Comparison of ENCODE assay signal across 7 cellular contexts in the genomic region with DNA sequence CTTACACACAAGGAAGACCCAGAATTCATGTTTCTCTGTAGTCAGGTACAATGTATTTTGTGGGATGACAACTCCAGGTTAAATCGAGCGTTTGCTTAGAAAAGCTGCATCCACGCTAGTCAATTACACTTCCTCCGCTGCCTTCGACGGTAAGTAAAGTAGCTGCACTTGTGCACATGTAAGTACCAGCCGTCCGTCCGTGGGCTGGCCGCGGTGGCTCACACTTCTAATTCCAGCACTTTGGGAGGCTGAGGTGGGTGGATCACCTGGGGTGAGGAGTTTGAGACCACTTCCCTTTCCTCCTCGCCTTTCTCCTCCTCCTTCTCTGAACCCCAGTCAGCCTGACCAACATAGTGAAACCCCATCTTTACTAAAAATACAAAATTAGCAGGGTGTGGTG. TPM values are rescaled to one million over a fixed set of nuclear protein-coding genes. Genes with fewer than 3 reads are reported as not detected.
DNase-seq lines count a peak whose midpoint lies in the region; ATAC-seq, FAIRE-seq and TF ChIP-seq lines count a peak whose summit lies in the region.
"Not testable (repeated sequence)": the region's sequence is repeated elsewhere in the genome, so short reads cannot be mapped to it uniquely, and the experiment has no call there.

No MANE protein-coding gene starts in this region.

- intact Hi-C loops in OCI-LY7 (cut with micrococcal nuclease; ENCODE audit: unreplicated experiment), result loop anchor here (10.0 kb wide), 1 partner anchor 135 kb away; the partner anchor contains the start of gene RBMX2
- intact Hi-C loops in K562 (cut with micrococcal nuclease), result loop anchor here (5.0 kb wide), 1 partner anchor 182 kb away; no protein-coding TSS in a partner anchor

- not testable (repeated sequence) for H3K4me2 ChIP-seq in OCI-LY7 (ENCODE audit: low read length); SK-N-SH; K562 (ENCODE audit: insufficient read depth, low read length); hepatocyte; mesendoderm (ENCODE audit: low read length); neuronal stem cell (ENCODE audit: insufficient read depth, low read length, poor library complexity, severe bottlenecking)

- H2BK15ac ChIP-seq in mesendoderm (replicated peaks; ENCODE audit: low read depth); neuronal stem cell (ENCODE audit: low read length): not testable (repeated sequence)

- not testable (repeated sequence) for H2BK5ac ChIP-seq in mesendoderm (ENCODE audit: low read length); neuronal stem cell (ENCODE audit: low read length)

- not testable (repeated sequence) for H3K4ac ChIP-seq in mesendoderm (ENCODE audit: low read depth, low read length); neuronal stem cell (ENCODE audit: low read length)

- ATAC-seq in K562, result not testable (repeated sequence)

- H3F3A ChIP-seq in SK-N-SH (replicated peaks; ENCODE audit: insufficient read depth), result not testable (repeated sequence)

- H2AFZ ChIP-seq in OCI-LY7 (ENCODE audit: low read length) (peak overlapping the region; percentile 69; the same call in 1 of the 2 replicates), SK-N-SH (ENCODE audit: low read depth) (peak overlapping the region; percentile 86; the same call in 1 of the 2 replicates), K562 (ENCODE audit: low read depth, low read length) (peak overlapping the region; percentile 83), hepatocyte (peak overlapping the region; percentile 66), neuronal stem cell (ENCODE audit: low read length) (peak overlapping the region; percentile 79)

- H3K56ac ChIP-seq in mesendoderm (ENCODE audit: low read length), result not testable (repeated sequence)

- WGBS in SK-N-SH (ENCODE audit: low lambda C conversion rate), result 73% methylated on average over 12 of the region's 12 CpGs
- WGBS in K562 (ENCODE audit: insufficient coverage, low coverage, missing lambda C conversion rate), result over 99% methylated on average over 12 of the region's 12 CpGs
- WGBS in hepatocyte (ENCODE audit: low lambda C conversion rate, missing lambda C conversion rate), result 93% methylated on average over 12 of the region's 12 CpGs
- WGBS in mesendoderm (ENCODE audit: extremely low coverage, insufficient coverage, low lambda C conversion rate), result no CpG with 5 or more reads among the region's 12 CpGs
- WGBS in neuronal stem cell (ENCODE audit: extremely low coverage in 2 of 2, insufficient read length in 2 of 2, insufficient replicate concordance in 1 of 2), 2 donors, result no CpG with 5 or more reads among the region's 12 CpGs

- not testable (repeated sequence) for H3K27ac ChIP-seq in OCI-LY7 (ENCODE audit: low read depth, low read length, poor library complexity, severe bottlenecking); SK-N-SH (ENCODE audit: low read depth in 2 of 2, low read length in 1 of 2); K562 (ENCODE audit: extremely low read depth, low read depth, low read length); hepatocyte; mesendoderm (ENCODE audit: low read depth, low read length); neuronal stem cell (replicated peaks; ENCODE audit: low read length)

- not testable (repeated sequence) for H3K9me1 ChIP-seq in K562 (ENCODE audit: control insufficient read depth, insufficient read depth, low read length)

- H3K27me3 ChIP-seq in SK-N-SH (ENCODE audit: insufficient read depth); K562 (ENCODE audit: control insufficient read depth in 2 of 2, insufficient read depth in 2 of 2, low read length in 2 of 2); hepatocyte; mesendoderm (ENCODE audit: insufficient read depth, low read length, poor library complexity); neuronal stem cell (ENCODE audit: control insufficient read depth in 3 of 3, insufficient read depth in 3 of 3, low read depth in 1 of 3, low read length in 3 of 3): not testable (repeated sequence)

- H3K14ac ChIP-seq in neuronal stem cell (ENCODE audit: low read length), result not testable (repeated sequence)

- H4K91ac ChIP-seq in neuronal stem cell (ENCODE audit: low read depth, low read length, poor library complexity), result not testable (repeated sequence)

- peaks cover 39% of the 10 kb centered on the region for H3K79me2 ChIP-seq in OCI-LY7 (ENCODE audit: insufficient read depth, low read depth, low read length)
- H3K79me2 ChIP-seq in SK-N-SH (ENCODE audit: insufficient read depth), result peaks cover 37% of the 10 kb centered on the region
- peaks cover 32% of the 10 kb centered on the region for H3K79me2 ChIP-seq in K562 (ENCODE audit: control insufficient read depth, insufficient read depth, low read length)
- peaks cover 29% of the 10 kb centered on the region for H3K79me2 ChIP-seq in hepatocyte
- peaks cover 14% of the 10 kb centered on the region for H3K79me2 ChIP-seq in mesendoderm (ENCODE audit: control insufficient read depth, insufficient read depth, low read length)

- TF ChIP-seq CTCF in OCI-LY7 (conservative IDR thresholded peaks at IDR 0.05; ENCODE audit: low read length); SK-N-SH (IDR thresholded peaks at IDR 0.05); K562 (IDR thresholded peaks at IDR 0.05 in 2 of 3, conservative IDR thresholded peaks at IDR 0.05 in 1 of 3; ENCODE audit: insufficient read depth in 2 of 3, low read depth in 1 of 3, low read length in 3 of 3); hepatocyte (IDR thresholded peaks at IDR 0.05; ENCODE audit: poor library complexity): not testable (repeated sequence)

- not testable (repeated sequence) for H2BK120ac ChIP-seq in mesendoderm (ENCODE audit: low read depth, low read length); neuronal stem cell (ENCODE audit: low read depth, low read length)

- H4K8ac ChIP-seq in mesendoderm (ENCODE audit: low read depth, low read length), result peak overlapping the region; percentile 13
- not testable (repeated sequence) for H4K8ac ChIP-seq in neuronal stem cell (ENCODE audit: low read depth, low read length)

- H3K36me3 ChIP-seq in OCI-LY7 (ENCODE audit: insufficient read depth, low read length); SK-N-SH (replicated peaks in 1 of 2; ENCODE audit: control insufficient read depth in 1 of 2, insufficient read depth in 2 of 2, low read length in 1 of 2); K562 (ENCODE audit: control insufficient read depth, insufficient read depth, low read length); hepatocyte (replicated peaks; ENCODE audit: insufficient read depth, low read depth); mesendoderm (ENCODE audit: control insufficient read depth, insufficient read depth, low read length); neuronal stem cell (replicated peaks in 1 of 2; ENCODE audit: control insufficient read depth in 2 of 2, insufficient read depth in 2 of 2, low read length in 2 of 2): not testable (repeated sequence)

- FAIRE-seq in GM19239 (lab: Jason Lieb, UNC) (peak; percentile 8), K562 (lab: Jason Lieb, UNC) (peak; percentile 73)

- not testable (repeated sequence) for H4K5ac ChIP-seq in mesendoderm (ENCODE audit: low read length)

- not testable (repeated sequence) for H4K20me1 ChIP-seq in OCI-LY7 (ENCODE audit: insufficient read depth, low read length); SK-N-SH (ENCODE audit: insufficient read depth); K562 (replicated peaks; ENCODE audit: control insufficient read depth, insufficient read depth, low read length); hepatocyte (ENCODE audit: insufficient read depth, poor library complexity, severe bottlenecking)

- not testable (repeated sequence) for H3K9me3 ChIP-seq in OCI-LY7 (ENCODE audit: low read length); SK-N-SH; K562 (replicated peaks; ENCODE audit: control insufficient read depth, insufficient read depth, low read depth, low read length); hepatocyte (ENCODE audit: low read depth)
- peaks cover 0 to 11% of the 10 kb centered on the region in 2 donors for H3K9me3 ChIP-seq in neuronal stem cell (replicated peaks in 1 of 2; ENCODE audit: control insufficient read depth in 2 of 2, insufficient read depth in 1 of 2, low read depth in 1 of 2, low read length in 2 of 2)

- H3K79me1 ChIP-seq in mesendoderm (ENCODE audit: low read length); neuronal stem cell (ENCODE audit: low read depth, low read length): not testable (repeated sequence)

- H3K4me3 ChIP-seq in OCI-LY7 (ENCODE audit: low read depth, low read length, poor library complexity, severe bottlenecking); SK-N-SH (ENCODE audit: low read depth in 2 of 2, low read length in 1 of 2); K562; hepatocyte; mesendoderm (ENCODE audit: low read length); neuronal stem cell (ENCODE audit: low read length in 2 of 2): not testable (repeated sequence)

- not testable (repeated sequence) for H3K23ac ChIP-seq in mesendoderm (ENCODE audit: low read length); neuronal stem cell (ENCODE audit: low read depth, low read length, poor library complexity)

- in situ Hi-C loops in K562 (cut with MboI), result not testable (repeated sequence)

- H3K4me1 ChIP-seq in OCI-LY7 (ENCODE audit: insufficient read depth, low read length, poor library complexity, severe bottlenecking), result peaks cover 26% of the 10 kb centered on the region
- not testable (repeated sequence) for H3K4me1 ChIP-seq in SK-N-SH (ENCODE audit: control insufficient read depth in 1 of 2, insufficient read depth in 2 of 2, low read depth in 1 of 2, low read length in 1 of 2); K562 (replicated peaks in 1 of 2; ENCODE audit: control insufficient read depth in 2 of 2, insufficient read depth in 2 of 2, low read length in 2 of 2); hepatocyte (ENCODE audit: insufficient read depth); mesendoderm (ENCODE audit: control insufficient read depth, low read depth, low read length); neuronal stem cell (ENCODE audit: control insufficient read depth in 2 of 2, insufficient read depth in 1 of 2, low read depth in 1 of 2, low read length in 2 of 2)

- H3K9ac ChIP-seq in SK-N-SH; K562 (ENCODE audit: insufficient read depth in 1 of 2, low read depth in 2 of 2, low read length in 2 of 2); mesendoderm (ENCODE audit: low read length); neuronal stem cell (ENCODE audit: low read depth, low read length, poor library complexity): not testable (repeated sequence)

- TF ChIP-seq POLR2A in K562 (conservative IDR thresholded peaks at IDR 0.05), result not testable (repeated sequence)

- H2BK12ac ChIP-seq in neuronal stem cell (ENCODE audit: low read length), result not testable (repeated sequence)

- not testable (repeated sequence) for DNase-seq in GM19239 (ENCODE audit: insufficient read length, low spot score); OCI-LY7 (ENCODE audit: low spot score); SK-N-SH; K562 (ENCODE audit: extremely low read depth in 1 of 4, low spot score in 3 of 4); hepatocyte (ENCODE audit: low spot score); mesendoderm; neuronal stem cell (ENCODE audit: low spot score)

- BruUV-seq in OCI-LY7 (replicated peaks; lab: Mats Ljungman, UMichigan); K562 (replicated peaks; lab: Mats Ljungman, UMichigan): not testable (repeated sequence)

- POLR2A ChIA-PET in OCI-LY7 (lab: Charles Lee), result not testable (repeated sequence)
- POLR2A ChIA-PET in SK-N-SH (lab: Yijun Ruan, JAX) (interaction anchor here (0.6 to 1.4 kb wide), 2 partner anchors 16 to 171 kb away, joined by 3 to 4 read pairs; no protein-coding TSS in a partner anchor), K562 (lab: Yijun Ruan, JAX) (interaction anchor here (0.7 to 1.0 kb wide), 3 partner anchors 13 to 133 kb away, joined by 3 to 4 read pairs (median 3); no protein-coding TSS in a partner anchor)

- not testable (repeated sequence) for H2AK5ac ChIP-seq in mesendoderm (ENCODE audit: low read length); neuronal stem cell (ENCODE audit: low read depth, low read length)

- not testable (repeated sequence) for H3K9me2 ChIP-seq in OCI-LY7 (ENCODE audit: insufficient read depth, low read length); SK-N-SH; hepatocyte (replicated peaks; ENCODE audit: insufficient read depth)

- CTCF ChIA-PET in OCI-LY7 (lab: Charles Lee; ENCODE audit: unreplicated experiment); SK-N-SH (lab: Yijun Ruan, JAX): not testable (repeated sequence)
- CTCF ChIA-PET in K562 (lab: Yijun Ruan, JAX; ENCODE audit: low intra/inter-chr PET ratio), result interaction anchor here (0.7 kb wide), 1 partner anchor 142 kb away, joined by 3 read pairs; no protein-coding TSS in a partner anchor

- H3K18ac ChIP-seq in mesendoderm (ENCODE audit: low read length); neuronal stem cell (ENCODE audit: low read length): not testable (repeated sequence)

- not testable (repeated sequence) for TF ChIP-seq RAD21 in SK-N-SH (IDR thresholded peaks at IDR 0.05; ENCODE audit: low read length); K562 (CRISPR knock-in tag; conservative IDR thresholded peaks at IDR 0.05 in 1 of 2, IDR thresholded peaks at IDR 0.05 in 1 of 2)

- not testable (repeated sequence) for TF ChIP-seq EP300 in SK-N-SH (IDR thresholded peaks at IDR 0.05; ENCODE audit: borderline replicate concordance in 1 of 2, low read depth in 1 of 2, low read length in 1 of 2); K562 (IDR thresholded peaks at IDR 0.05; ENCODE audit: low read length)

RNA-seq across cellular contexts. Expression of gene ZNF280C, which starts 0.7 kb away (rescaled TPM):
- 5.0 and 5.7 TPM in 2 replicates for total RNA-seq in OCI-LY7 (2014; rRNA removed; shearing (Covaris generic))
- total RNA-seq in OCI-LY7 (2022) (10.8 and 12.5 TPM in 2 replicates), K562 (2014; rRNA removed) (2.5 and 3.2 TPM in 2 replicates), K562 (2014; rRNA removed; fragmentation: Illumina TruSeq; extraction: Trizol) (7.6 and 7.7 TPM in 2 replicates), K562 (2015; rRNA removed; fragmentation: Illumina TruSeq; extraction: Trizol) (6.9 and 7.1 TPM in 2 replicates), K562 (2021) (4.5 and 4.8 TPM in 2 replicates), hepatocyte (7.3 and 8.5 TPM in 2 replicates)
- polyA plus RNA-seq in SK-N-SH (2012; rRNA removed) (2.7 and 3.7 TPM in 2 replicates), K562 (2011; rRNA removed) (6.6 and 8.3 TPM in 2 replicates), K562 (2014; fragmentation: Illumina TruSeq; extraction: Trizol) (3.2 and 4.4 TPM in 2 replicates), K562 (2014; fragmentation: Nextera tagmentation; extraction: Ambion mirVana) (1 to 10 TPM; 1.6 to 1.8 TPM), K562 (2014; rRNA removed) (3.6 and 4.8 TPM in 2 replicates), hepatocyte (2.7 and 3.2 TPM in 2 replicates)
- polyA plus RNA-seq in SK-N-SH (2012; cell fraction: cytosol; rRNA removed), result 3.4 and 3.7 TPM in 2 replicates
- 2.9 and 6.9 TPM in 2 replicates for polyA plus RNA-seq in SK-N-SH (2012; cell fraction: nucleus; rRNA removed)
- total RNA-seq in K562 (2011; cell fraction: chromatin; rRNA removed; ENCODE audit: low replicate concordance), result 3.2 and 11.5 TPM in 2 replicates
- total RNA-seq in K562 (2011; cell fraction: nucleolus; rRNA removed), result 1.3 and 1.8 TPM in 2 replicates
- total RNA-seq in K562 (2011; cell fraction: nucleoplasm; rRNA removed), result 4.5 and 8.2 TPM in 2 replicates
- 2.2 and 3.6 TPM in 2 replicates for polyA plus RNA-seq in K562 (2011; cell fraction: cytosol; rRNA removed)
- 2.8 and 3.5 TPM in 2 replicates for polyA plus RNA-seq in K562 (2011; cell fraction: nucleus; rRNA removed)
- 1.2 and 1.7 TPM in 2 replicates for polyA plus RNA-seq in K562 (2012)
- 13.4 and 14.7 TPM in 2 replicates for polyA minus RNA-seq in K562 (2011; rRNA and poly(A)+ RNA removed)
- 2.9 and 3.9 TPM in 2 replicates for polyA minus RNA-seq in K562 (2011; cell fraction: cytosol; rRNA and poly(A)+ RNA removed)
- polyA minus RNA-seq in K562 (2011; cell fraction: nucleus; rRNA and poly(A)+ RNA removed), result 2.2 and 5.0 TPM in 2 replicates
- polyA plus RNA-seq in mesendoderm (2013, experiment 1 of 2), result 11.9 TPM
- 12.3 TPM for polyA plus RNA-seq in mesendoderm (2013, experiment 2 of 2)
- polyA plus RNA-seq in neuronal stem cell (2013, experiment 1 of 2), result 15.2 TPM
- 16.0 TPM for polyA plus RNA-seq in neuronal stem cell (2013, experiment 2 of 2)
